ENCODE assay signal across 1 cellular context in the genomic region with DNA sequence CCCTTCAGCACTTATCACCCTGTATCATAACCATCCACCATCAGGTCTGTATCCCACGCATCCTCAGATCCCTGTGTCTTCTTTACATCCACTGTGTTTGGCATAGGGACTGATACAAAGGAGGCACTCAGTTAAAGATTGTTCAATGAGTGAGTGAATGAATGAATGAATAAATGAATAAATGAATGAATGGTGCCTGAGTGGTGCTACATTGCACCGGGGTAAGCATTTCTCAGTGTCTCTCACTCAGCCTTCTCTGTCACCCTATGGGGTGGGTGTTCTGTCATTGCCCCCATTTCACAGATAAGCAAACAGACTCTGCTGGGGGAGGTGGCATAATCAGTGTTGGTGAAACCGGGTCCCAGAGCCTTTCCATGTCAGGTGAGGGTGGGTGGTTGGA.
TF ChIP-seq lines count a peak whose summit lies in the region.

No MANE protein-coding gene starts in this region.

TF ChIP-seq in H1, 55 proteins besides CTCF, POLR2A, EP300 and RAD21:
- TF ChIP-seq SP4 (IDR thresholded peaks at IDR 0.05; ENCODE audit: low read length) (no peak), EGR1 (IDR thresholded peaks at IDR 0.05; ENCODE audit: borderline replicate concordance, low read depth, low read length) (no peak), POU5F1 (IDR thresholded peaks at IDR 0.05; ENCODE audit: low read depth, low read length) (no peak), POLR2AphosphoS5 (IDR thresholded peaks at IDR 0.05; ENCODE audit: low read depth, low read length) (no peak), BCL11A (IDR thresholded peaks at IDR 0.05; ENCODE audit: low read depth in 2 of 2, low read length in 2 of 2) (no peak), HDAC6 (IDR thresholded peaks at IDR 0.05; ENCODE audit: low read depth, low read length) (no peak), SUZ12 (IDR thresholded peaks at IDR 0.05; ENCODE audit: low read length) (no peak), RXRA (IDR thresholded peaks at IDR 0.05; ENCODE audit: insufficient read depth, low read depth, low read length) (no peak), SAP30 (IDR thresholded peaks at IDR 0.05; ENCODE audit: insufficient read depth, insufficient replicate concordance, low read length) (no peak), PHF8 (conservative IDR thresholded peaks at IDR 0.05; ENCODE audit: low read depth, low read length) (no peak), ZNF274 (IDR thresholded peaks at IDR 0.05; ENCODE audit: borderline replicate concordance, extremely low read depth, low read length) (no peak)
- TF ChIP-seq, protein P1, sequence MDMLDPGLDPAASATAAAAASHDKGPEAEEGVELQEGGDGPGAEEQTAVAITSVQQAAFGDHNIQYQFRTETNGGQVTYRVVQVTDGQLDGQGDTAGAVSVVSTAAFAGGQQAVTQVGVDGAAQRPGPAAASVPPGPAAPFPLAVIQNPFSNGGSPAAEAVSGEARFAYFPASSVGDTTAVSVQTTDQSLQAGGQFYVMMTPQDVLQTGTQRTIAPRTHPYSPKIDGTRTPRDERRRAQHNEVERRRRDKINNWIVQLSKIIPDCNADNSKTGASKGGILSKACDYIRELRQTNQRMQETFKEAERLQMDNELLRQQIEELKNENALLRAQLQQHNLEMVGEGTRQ (IDR thresholded peaks at IDR 0.05; ENCODE audit: low read length) = no peak
